Comparison of ENCODE assay signal across 1 cellular context in the genomic region with DNA sequence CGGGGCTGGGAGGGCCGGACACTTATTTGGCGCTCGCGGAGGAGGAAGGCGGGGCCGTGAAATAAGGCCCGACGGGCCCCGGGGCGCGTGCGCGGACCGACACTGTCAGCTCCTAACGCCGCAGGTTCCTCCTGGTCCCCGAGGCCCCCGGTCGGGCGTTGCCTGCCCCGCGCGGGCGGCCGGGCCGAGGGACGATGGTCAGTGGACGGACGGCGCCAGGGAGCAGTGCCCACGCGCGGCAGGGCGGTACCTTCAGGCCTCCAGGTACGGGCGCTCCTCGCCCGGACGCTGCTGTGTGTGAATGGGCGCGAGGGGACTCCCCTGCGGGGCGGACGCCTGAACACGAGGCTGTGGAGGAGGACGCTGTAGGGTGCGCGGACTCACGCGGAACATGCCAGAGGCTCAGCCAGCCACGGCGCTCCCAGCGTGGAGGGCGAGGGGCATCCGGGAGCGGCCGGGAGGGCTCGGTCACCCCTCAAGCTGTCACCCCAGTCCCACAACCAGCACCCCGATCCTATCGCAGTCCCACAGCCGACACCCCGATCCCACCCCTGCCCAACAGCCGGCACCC.
TF ChIP-seq lines count a peak whose summit lies in the region.

No MANE protein-coding gene starts in this region.

TF ChIP-seq in HepG2, 621 proteins besides CTCF, POLR2A, EP300 and RAD21 (continued from another document and continues in another):
- TF ChIP-seq SYNCRIP (IDR thresholded peaks at IDR 0.05; ENCODE audit: insufficient read depth, low read depth, low read length) = no peak
- peak; percentile 81 for TF ChIP-seq KAT8 (CRISPR knock-in tag; IDR thresholded peaks at IDR 0.05)
- no peak for TF ChIP-seq ZKSCAN1 (IDR thresholded peaks at IDR 0.05; ENCODE audit: low read length)
- TF ChIP-seq POLR2AphosphoS2 (IDR thresholded peaks at IDR 0.05; ENCODE audit: low read depth, low read length) = no peak
- 0 out of 2 replicates have a peak, but pooled peaks have one; percentile 46 for TF ChIP-seq GZF1 (CRISPR knock-in tag; IDR thresholded peaks at IDR 0.05)
- no peak for TF ChIP-seq REXO4 (CRISPR knock-in tag; IDR thresholded peaks at IDR 0.05; ENCODE audit: borderline replicate concordance)
- TF ChIP-seq ZSCAN21 (CRISPR knock-in tag; IDR thresholded peaks at IDR 0.05; ENCODE audit: borderline replicate concordance) = peak; percentile 88; the same call in 1 of the 2 replicates
- peak; percentile 98 for TF ChIP-seq ZNF776 (CRISPR knock-in tag; IDR thresholded peaks at IDR 0.05)
- TF ChIP-seq TAF15 (IDR thresholded peaks at IDR 0.05; ENCODE audit: low read depth, low read length, poor library complexity, severe bottlenecking) = no peak
- no peak; the same call in 1 of the 2 replicates for TF ChIP-seq MTF2 (CRISPR knock-in tag; IDR thresholded peaks at IDR 0.05; ENCODE audit: borderline replicate concordance)
- TF ChIP-seq ZNF777 (CRISPR knock-in tag; IDR thresholded peaks at IDR 0.05) = peak; percentile 59
- peak; percentile 60; the same call in 1 of the 2 replicates for TF ChIP-seq KDM5A (IDR thresholded peaks at IDR 0.05; ENCODE audit: borderline replicate concordance, low read length)
- peak; percentile 92; the same call in 1 of the 2 replicates for TF ChIP-seq ZNF33B (CRISPR knock-in tag; IDR thresholded peaks at IDR 0.05)
- TF ChIP-seq U2AF1 (optimal IDR thresholded peaks at IDR 0.05; ENCODE audit: low read depth, low read length) = no peak
- TF ChIP-seq HOXA5 (CRISPR knock-in tag; IDR thresholded peaks at IDR 0.05) = peak; percentile 98
- TF ChIP-seq NFE2L1 (CRISPR knock-in tag; IDR thresholded peaks at IDR 0.05; ENCODE audit: borderline replicate concordance) = peak; percentile 90
- TF ChIP-seq ARID2 (CRISPR knock-in tag; IDR thresholded peaks at IDR 0.05; ENCODE audit: borderline replicate concordance) = peak; percentile 89; the same call in 1 of the 2 replicates
- TF ChIP-seq PATZ1 (CRISPR knock-in tag; IDR thresholded peaks at IDR 0.05) = peak; percentile 79
- TF ChIP-seq ZNF660 (CRISPR knock-in tag; IDR thresholded peaks at IDR 0.05; ENCODE audit: borderline replicate concordance, low read depth) = 0 out of 2 replicates have a peak, but pooled peaks have one; percentile 85
- no peak for TF ChIP-seq ZNF546 (CRISPR knock-in tag; conservative IDR thresholded peaks at IDR 0.05)
- TF ChIP-seq MTA3 (CRISPR knock-in tag; IDR thresholded peaks at IDR 0.05) = no peak
- TF ChIP-seq ZNF549 (CRISPR knock-in tag; IDR thresholded peaks at IDR 0.05) = peak; percentile 60; the same call in 1 of the 2 replicates
- TF ChIP-seq, protein P1, sequence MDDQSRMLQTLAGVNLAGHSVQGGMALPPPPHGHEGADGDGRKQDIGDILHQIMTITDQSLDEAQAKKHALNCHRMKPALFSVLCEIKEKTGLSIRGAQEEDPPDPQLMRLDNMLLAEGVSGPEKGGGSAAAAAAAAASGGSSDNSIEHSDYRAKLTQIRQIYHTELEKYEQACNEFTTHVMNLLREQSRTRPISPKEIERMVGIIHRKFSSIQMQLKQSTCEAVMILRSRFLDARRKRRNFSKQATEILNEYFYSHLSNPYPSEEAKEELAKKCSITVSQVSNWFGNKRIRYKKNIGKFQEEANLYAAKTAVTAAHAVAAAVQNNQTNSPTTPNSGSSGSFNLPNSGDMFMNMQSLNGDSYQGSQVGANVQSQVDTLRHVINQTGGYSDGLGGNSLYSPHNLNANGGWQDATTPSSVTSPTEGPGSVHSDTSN (CRISPR knock-in tag; IDR thresholded peaks at IDR 0.05; ENCODE audit: borderline replicate concordance) = 0 out of 2 replicates have a peak, but pooled peaks have one; percentile 45
- peak; percentile 95 for TF ChIP-seq CERS6 (CRISPR knock-in tag; IDR thresholded peaks at IDR 0.05)
- TF ChIP-seq NFATC3 (CRISPR knock-in tag; IDR thresholded peaks at IDR 0.05) = peak; percentile 93; the same call in 1 of the 2 replicates
- TF ChIP-seq THYN1 (CRISPR knock-in tag; IDR thresholded peaks at IDR 0.05; ENCODE audit: borderline replicate concordance, low read depth) = peak; percentile 91; the same call in 1 of the 2 replicates
- no peak for TF ChIP-seq RORA (CRISPR knock-in tag; IDR thresholded peaks at IDR 0.05)
- TF ChIP-seq ZBTB8A (CRISPR knock-in tag; IDR thresholded peaks at IDR 0.05; ENCODE audit: borderline replicate concordance, low read depth) = no peak; the same call in 1 of the 2 replicates
- 0 out of 2 replicates have a peak, but pooled peaks have one; percentile 90 for TF ChIP-seq TMF1 (CRISPR knock-in tag; IDR thresholded peaks at IDR 0.05; ENCODE audit: low read depth)
- peak; percentile 87 for TF ChIP-seq POLR2AphosphoS5 (IDR thresholded peaks at IDR 0.05; ENCODE audit: low read depth, low read length)
- TF ChIP-seq, protein P2, sequence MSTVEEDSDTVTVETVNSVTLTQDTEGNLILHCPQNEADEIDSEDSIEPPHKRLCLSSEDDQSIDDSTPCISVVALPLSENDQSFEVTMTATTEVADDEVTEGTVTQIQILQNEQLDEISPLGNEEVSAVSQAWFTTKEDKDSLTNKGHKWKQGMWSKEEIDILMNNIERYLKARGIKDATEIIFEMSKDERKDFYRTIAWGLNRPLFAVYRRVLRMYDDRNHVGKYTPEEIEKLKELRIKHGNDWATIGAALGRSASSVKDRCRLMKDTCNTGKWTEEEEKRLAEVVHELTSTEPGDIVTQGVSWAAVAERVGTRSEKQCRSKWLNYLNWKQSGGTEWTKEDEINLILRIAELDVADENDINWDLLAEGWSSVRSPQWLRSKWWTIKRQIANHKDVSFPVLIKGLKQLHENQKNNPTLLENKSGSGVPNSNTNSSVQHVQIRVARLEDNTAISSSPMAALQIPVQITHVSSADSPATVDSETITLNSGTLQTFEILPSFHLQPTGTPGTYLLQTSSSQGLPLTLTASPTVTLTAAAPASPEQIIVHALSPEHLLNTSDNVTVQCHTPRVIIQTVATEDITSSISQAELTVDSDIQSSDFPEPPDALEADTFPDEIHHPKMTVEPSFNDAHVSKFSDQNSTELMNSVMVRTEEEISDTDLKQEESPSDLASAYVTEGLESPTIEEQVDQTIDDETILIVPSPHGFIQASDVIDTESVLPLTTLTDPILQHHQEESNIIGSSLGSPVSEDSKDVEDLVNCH (CRISPR knock-in tag; IDR thresholded peaks at IDR 0.05) = peak; percentile 73; the same call in 1 of the 2 replicates
- TF ChIP-seq, protein P3, sequence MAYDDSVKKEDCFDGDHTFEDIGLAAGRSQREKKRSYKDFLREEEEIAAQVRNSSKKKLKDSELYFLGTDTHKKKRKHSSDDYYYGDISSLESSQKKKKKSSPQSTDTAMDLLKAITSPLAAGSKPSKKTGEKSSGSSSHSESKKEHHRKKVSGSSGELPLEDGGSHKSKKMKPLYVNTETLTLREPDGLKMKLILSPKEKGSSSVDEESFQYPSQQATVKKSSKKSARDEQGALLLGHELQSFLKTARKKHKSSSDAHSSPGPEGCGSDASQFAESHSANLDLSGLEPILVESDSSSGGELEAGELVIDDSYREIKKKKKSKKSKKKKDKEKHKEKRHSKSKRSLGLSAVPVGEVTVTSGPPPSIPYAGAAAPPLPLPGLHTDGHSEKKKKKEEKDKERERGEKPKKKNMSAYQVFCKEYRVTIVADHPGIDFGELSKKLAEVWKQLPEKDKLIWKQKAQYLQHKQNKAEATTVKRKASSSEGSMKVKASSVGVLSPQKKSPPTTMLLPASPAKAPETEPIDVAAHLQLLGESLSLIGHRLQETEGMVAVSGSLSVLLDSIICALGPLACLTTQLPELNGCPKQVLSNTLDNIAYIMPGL (CRISPR knock-in tag; IDR thresholded peaks at IDR 0.05; ENCODE audit: borderline replicate concordance in 1 of 2, low read depth in 1 of 2) = peak in 1 of 2 experiments; percentile 90
- 0 out of 2 replicates have a peak, but pooled peaks have one; percentile 14 for TF ChIP-seq KDM1A (CRISPR knock-in tag; IDR thresholded peaks at IDR 0.05)
- no peak for TF ChIP-seq ZNF101 (CRISPR knock-in tag; IDR thresholded peaks at IDR 0.05; ENCODE audit: borderline replicate concordance, low read depth)
- peak; percentile 94 for TF ChIP-seq KAT7 (CRISPR knock-in tag; IDR thresholded peaks at IDR 0.05; ENCODE audit: borderline replicate concordance)
- peak; percentile 51; the same call in 1 of the 2 replicates for TF ChIP-seq NFKBIZ (CRISPR knock-in tag; IDR thresholded peaks at IDR 0.05)
- TF ChIP-seq ONECUT2 (CRISPR knock-in tag; IDR thresholded peaks at IDR 0.05) = peak; percentile 10; the same call in 1 of the 2 replicates
- peak; percentile 100 for TF ChIP-seq MXI1 (IDR thresholded peaks at IDR 0.05; ENCODE audit: borderline replicate concordance, low read depth, low read length)
- TF ChIP-seq KAT2B (IDR thresholded peaks at IDR 0.05; ENCODE audit: borderline replicate concordance, low read depth, low read length) = no peak
- no peak for TF ChIP-seq ZNF878 (CRISPR knock-in tag; IDR thresholded peaks at IDR 0.05)
- no peak for TF ChIP-seq ZNF577 (CRISPR knock-in tag; IDR thresholded peaks at IDR 0.05; ENCODE audit: borderline replicate concordance, low read depth)
- peak; percentile 79; the same call in 1 of the 2 replicates for TF ChIP-seq YEATS2 (CRISPR knock-in tag; IDR thresholded peaks at IDR 0.05; ENCODE audit: borderline replicate concordance)
- TF ChIP-seq BRCA1 (CRISPR knock-in tag; IDR thresholded peaks at IDR 0.05) = peak; percentile 96
- peak; percentile 78; the same call in 1 of the 2 replicates for TF ChIP-seq ZBTB26 (CRISPR knock-in tag; IDR thresholded peaks at IDR 0.05; ENCODE audit: borderline replicate concordance)
- TF ChIP-seq ZFP36L1 (CRISPR knock-in tag; IDR thresholded peaks at IDR 0.05) = peak; percentile 31; the same call in 1 of the 2 replicates
- TF ChIP-seq ZNF841 (CRISPR knock-in tag; IDR thresholded peaks at IDR 0.05; ENCODE audit: borderline replicate concordance) = peak; percentile 82; the same call in 1 of the 2 replicates
- peak; percentile 81; the same call in 1 of the 2 replicates for TF ChIP-seq ISX (CRISPR knock-in tag; conservative IDR thresholded peaks at IDR 0.05)
- no peak for TF ChIP-seq HNRNPUL1 (IDR thresholded peaks at IDR 0.05; ENCODE audit: low read depth, low read length)
- TF ChIP-seq DNMT1 (CRISPR knock-in tag; IDR thresholded peaks at IDR 0.05) = peak; percentile 78; the same call in 1 of the 2 replicates
